ENCODE assay signal across 1 cellular context in the genomic region with DNA sequence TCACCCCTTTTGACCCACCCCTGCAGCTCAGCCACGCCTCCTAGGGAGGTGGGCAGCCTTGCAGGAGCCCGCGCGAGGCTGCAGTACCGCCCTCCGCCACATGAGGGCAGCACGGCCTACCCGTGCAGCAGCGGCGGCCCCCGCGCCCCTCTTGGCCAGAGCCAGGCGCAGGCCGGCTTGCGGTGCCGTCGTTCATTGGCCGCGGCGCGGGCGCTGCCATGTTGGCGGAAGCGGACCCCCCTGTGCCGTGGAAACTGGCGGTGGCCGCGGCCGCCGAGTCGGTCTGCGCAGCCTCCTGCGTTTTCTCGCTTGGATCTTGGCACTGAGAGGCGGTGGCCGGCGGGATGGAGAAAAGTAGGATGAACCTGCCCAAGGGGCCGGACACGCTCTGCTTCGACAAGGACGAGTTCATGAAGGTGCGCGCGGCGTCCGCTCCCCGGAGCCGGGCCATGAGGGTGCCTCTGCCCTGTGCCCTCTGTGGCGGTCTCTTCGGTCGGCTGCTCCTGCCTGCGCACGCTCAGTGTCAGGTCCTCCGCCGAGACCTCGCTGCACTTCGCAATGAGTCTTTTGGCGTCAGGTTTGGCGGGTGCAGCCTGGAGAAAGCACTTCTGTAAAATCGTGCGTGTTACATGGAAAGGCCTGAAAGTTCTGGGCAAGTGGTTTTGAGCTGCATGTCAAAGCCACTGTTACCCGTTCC.
A peak's percentile ranks its signal among the peaks of the same experiment; 100 is the strongest.
TF ChIP-seq lines count a peak whose summit lies in the region.

Gene COG2, plus strand, starts transcription at position 219 of the 697 bp plus-strand sequence. Its CDS starts 126 bp downstream, at position 345.

TF ChIP-seq in HepG2, 621 proteins besides CTCF, POLR2A, EP300 and RAD21 (continued from another document and continues in another):
- TF ChIP-seq THAP9 (CRISPR knock-in tag; IDR thresholded peaks at IDR 0.05; ENCODE audit: borderline replicate concordance) (peak; percentile 92), AGO2 (optimal IDR thresholded peaks at IDR 0.05; ENCODE audit: low read depth, low read length) (peak; percentile 85), DRAP1 (CRISPR knock-in tag; IDR thresholded peaks at IDR 0.05) (peak; percentile 48; the same call in 1 of the 2 replicates), ZHX1 (CRISPR knock-in tag; IDR thresholded peaks at IDR 0.05; ENCODE audit: low read depth) (peak; percentile 95), ZNF878 (CRISPR knock-in tag; IDR thresholded peaks at IDR 0.05) (peak; percentile 84; the same call in 1 of the 2 replicates), MAFG (CRISPR knock-in tag; IDR thresholded peaks at IDR 0.05) (no peak), ZBTB26 (CRISPR knock-in tag; IDR thresholded peaks at IDR 0.05; ENCODE audit: borderline replicate concordance) (peak; percentile 35; the same call in 1 of the 2 replicates), PHF5A (CRISPR knock-in tag; IDR thresholded peaks at IDR 0.05; ENCODE audit: low read depth, unreplicated experiment) (peak; percentile 99), PAX8 (CRISPR knock-in tag; IDR thresholded peaks at IDR 0.05; ENCODE audit: borderline replicate concordance) (no peak; the same call in 1 of the 2 replicates), HOXA7 (CRISPR knock-in tag; IDR thresholded peaks at IDR 0.05) (no peak), ZNF614 (CRISPR knock-in tag; IDR thresholded peaks at IDR 0.05; ENCODE audit: borderline replicate concordance) (peak; percentile 93), NPAS2 (CRISPR knock-in tag; IDR thresholded peaks at IDR 0.05; ENCODE audit: borderline replicate concordance) (no peak), ZNF710 (CRISPR knock-in tag; IDR thresholded peaks at IDR 0.05; ENCODE audit: borderline replicate concordance) (peak; percentile 93), HDAC6 (IDR thresholded peaks at IDR 0.05; ENCODE audit: low read depth, low read length) (no peak), ZFP37 (CRISPR knock-in tag; IDR thresholded peaks at IDR 0.05; ENCODE audit: borderline replicate concordance) (0 out of 2 replicates have a peak, but pooled peaks have one; percentile 77), DNMT1 (CRISPR knock-in tag; IDR thresholded peaks at IDR 0.05) (peak; percentile 96), RFX3 (CRISPR knock-in tag; IDR thresholded peaks at IDR 0.05) (0 out of 2 replicates have a peak, but pooled peaks have one; percentile 44), PRDM4 (CRISPR knock-in tag; IDR thresholded peaks at IDR 0.05; ENCODE audit: borderline replicate concordance) (no peak), PCBP2 (optimal IDR thresholded peaks at IDR 0.05; ENCODE audit: low read depth, low read length, poor library complexity, severe bottlenecking) (no peak), STAG1 (CRISPR knock-in tag; IDR thresholded peaks at IDR 0.05) (peak; percentile 73), EHMT2 (IDR thresholded peaks at IDR 0.05; ENCODE audit: borderline replicate concordance, low read depth, low read length) (no peak), NFKB2 (CRISPR knock-in tag; IDR thresholded peaks at IDR 0.05; ENCODE audit: borderline replicate concordance) (peak; percentile 92; the same call in 1 of the 2 replicates), MLLT10 (CRISPR knock-in tag; IDR thresholded peaks at IDR 0.05) (no peak), ZNF282 (IDR thresholded peaks at IDR 0.05; ENCODE audit: partially characterized antibody) (no peak), ZNF605 (CRISPR knock-in tag; IDR thresholded peaks at IDR 0.05) (peak; percentile 14; the same call in 1 of the 2 replicates), NFE2L1 (CRISPR knock-in tag; IDR thresholded peaks at IDR 0.05; ENCODE audit: borderline replicate concordance) (no peak), TGIF2 (CRISPR knock-in tag; IDR thresholded peaks at IDR 0.05) (no peak; the same call in none of the 2 replicates), KMT2A (CRISPR knock-in tag; IDR thresholded peaks at IDR 0.05) (peak; percentile 94), RARA (CRISPR knock-in tag; IDR thresholded peaks at IDR 0.05) (peak; percentile 49), KLF13 (CRISPR knock-in tag; IDR thresholded peaks at IDR 0.05) (0 out of 2 replicates have a peak, but pooled peaks have one; percentile 39), ZFP36L1 (CRISPR knock-in tag; IDR thresholded peaks at IDR 0.05) (peak; percentile 90), HMGA1 (CRISPR knock-in tag; conservative IDR thresholded peaks at IDR 0.05) (no peak), FOXC1 (CRISPR knock-in tag; IDR thresholded peaks at IDR 0.05; ENCODE audit: borderline replicate concordance) (no peak; the same call in 1 of the 2 replicates), ZNF816 (CRISPR knock-in tag; IDR thresholded peaks at IDR 0.05; ENCODE audit: borderline replicate concordance) (no peak), ZNF75D (CRISPR knock-in tag; IDR thresholded peaks at IDR 0.05; ENCODE audit: borderline replicate concordance) (no peak), SP2 (CRISPR knock-in tag; IDR thresholded peaks at IDR 0.05) (peak; percentile 72), JARID2 (CRISPR knock-in tag; IDR thresholded peaks at IDR 0.05; ENCODE audit: insufficient replicate concordance) (no peak), ZNF616 (CRISPR knock-in tag; IDR thresholded peaks at IDR 0.05; ENCODE audit: low read depth) (no peak), IKZF4 (CRISPR knock-in tag; IDR thresholded peaks at IDR 0.05; ENCODE audit: borderline replicate concordance, low read depth, not compliant biosample characterization) (peak; percentile 49)
- TF ChIP-seq, protein P1, sequence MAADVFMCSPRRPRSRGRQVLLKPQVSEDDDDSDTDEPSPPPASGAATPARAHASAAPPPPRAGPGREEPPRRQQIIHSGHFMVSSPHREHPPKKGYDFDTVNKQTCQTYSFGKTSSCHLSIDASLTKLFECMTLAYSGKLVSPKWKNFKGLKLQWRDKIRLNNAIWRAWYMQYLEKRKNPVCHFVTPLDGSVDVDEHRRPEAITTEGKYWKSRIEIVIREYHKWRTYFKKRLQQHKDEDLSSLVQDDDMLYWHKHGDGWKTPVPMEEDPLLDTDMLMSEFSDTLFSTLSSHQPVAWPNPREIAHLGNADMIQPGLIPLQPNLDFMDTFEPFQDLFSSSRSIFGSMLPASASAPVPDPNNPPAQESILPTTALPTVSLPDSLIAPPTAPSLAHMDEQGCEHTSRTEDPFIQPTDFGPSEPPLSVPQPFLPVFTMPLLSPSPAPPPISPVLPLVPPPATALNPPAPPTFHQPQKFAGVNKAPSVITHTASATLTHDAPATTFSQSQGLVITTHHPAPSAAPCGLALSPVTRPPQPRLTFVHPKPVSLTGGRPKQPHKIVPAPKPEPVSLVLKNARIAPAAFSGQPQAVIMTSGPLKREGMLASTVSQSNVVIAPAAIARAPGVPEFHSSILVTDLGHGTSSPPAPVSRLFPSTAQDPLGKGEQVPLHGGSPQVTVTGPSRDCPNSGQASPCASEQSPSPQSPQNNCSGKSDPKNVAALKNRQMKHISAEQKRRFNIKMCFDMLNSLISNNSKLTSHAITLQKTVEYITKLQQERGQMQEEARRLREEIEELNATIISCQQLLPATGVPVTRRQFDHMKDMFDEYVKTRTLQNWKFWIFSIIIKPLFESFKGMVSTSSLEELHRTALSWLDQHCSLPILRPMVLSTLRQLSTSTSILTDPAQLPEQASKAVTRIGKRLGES (CRISPR knock-in tag; IDR thresholded peaks at IDR 0.05; ENCODE audit: borderline replicate concordance), result no peak
- TF ChIP-seq, protein P2, sequence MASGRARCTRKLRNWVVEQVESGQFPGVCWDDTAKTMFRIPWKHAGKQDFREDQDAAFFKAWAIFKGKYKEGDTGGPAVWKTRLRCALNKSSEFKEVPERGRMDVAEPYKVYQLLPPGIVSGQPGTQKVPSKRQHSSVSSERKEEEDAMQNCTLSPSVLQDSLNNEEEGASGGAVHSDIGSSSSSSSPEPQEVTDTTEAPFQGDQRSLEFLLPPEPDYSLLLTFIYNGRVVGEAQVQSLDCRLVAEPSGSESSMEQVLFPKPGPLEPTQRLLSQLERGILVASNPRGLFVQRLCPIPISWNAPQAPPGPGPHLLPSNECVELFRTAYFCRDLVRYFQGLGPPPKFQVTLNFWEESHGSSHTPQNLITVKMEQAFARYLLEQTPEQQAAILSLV (CRISPR knock-in tag; IDR thresholded peaks at IDR 0.05; ENCODE audit: borderline replicate concordance), result peak; percentile 95
